8 cellular contexts compared by ENCODE assay signal in the genomic region with DNA sequence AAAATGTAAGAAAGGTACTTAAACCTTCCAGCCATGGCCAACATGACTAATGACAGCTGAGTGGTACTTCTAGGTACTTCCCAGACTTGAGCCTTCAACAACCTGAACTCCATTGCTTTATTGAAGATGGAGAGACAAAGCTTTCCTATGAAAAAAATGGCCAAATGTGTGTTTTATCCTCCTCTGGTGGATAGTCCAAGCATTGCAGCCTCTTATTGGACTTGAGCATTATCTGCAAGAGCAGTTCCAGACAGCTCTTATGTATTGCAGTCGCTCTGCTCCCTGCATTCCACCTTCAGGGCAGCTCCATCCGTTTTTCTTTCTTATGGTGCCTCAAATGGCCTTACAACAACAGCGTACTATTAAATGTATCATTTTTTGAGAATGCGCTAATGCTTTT.
DNase-seq lines count a peak whose midpoint lies in the region; ATAC-seq and TF ChIP-seq lines count a peak whose summit lies in the region.

No MANE protein-coding gene starts in this region.

- peaks cover 2% of the 10 kb centered on the region for H3K27me3 Mint-ChIP-seq in glutamatergic neuron (ENCODE audit: unreplicated experiment)

- CTCF ChIA-PET in BJ (lab: Yijun Ruan, JAX), result interaction anchor here (1.1 kb wide), 1 partner anchor 15 kb away, joined by 3 read pairs; no protein-coding TSS in a partner anchor

- H3K9me3 ChIP-seq in esophagus squamous epithelium, result no peaks in the 10 kb centered on the region

- WGBS in esophagus squamous epithelium, 2 donors, result 60 to 65% methylated on average over 4 of the region's 4 CpGs

- H3K36me3 Mint-ChIP-seq in glutamatergic neuron (ENCODE audit: unreplicated experiment), result no peaks in the 10 kb centered on the region

- TF ChIP-seq CTCF in BJ (IDR thresholded peaks at IDR 0.05; ENCODE audit: insufficient read depth, low read depth, low read length), result peak; percentile 35; the same call in 1 of the 2 replicates
- TF ChIP-seq CTCF in glutamatergic neuron (IDR thresholded peaks at IDR 0.05; ENCODE audit: partially characterized antibody, unreplicated experiment), result peak; percentile 88
- peak in 2 of 6 experiments; percentile 18 to 27 for TF ChIP-seq CTCF in esophagus squamous epithelium (IDR thresholded peaks at IDR 0.05)

- no peak overlapping the region for H3K4me3 Mint-ChIP-seq in glutamatergic neuron (ENCODE audit: unreplicated experiment)

- H3K9me3 Mint-ChIP-seq in glutamatergic neuron (ENCODE audit: unreplicated experiment), result no peaks in the 10 kb centered on the region

- no peaks in the 10 kb centered on the region for H3K27me3 ChIP-seq in BJ (ENCODE audit: control insufficient read depth, insufficient read depth, low read length)
- H3K27me3 ChIP-seq in esophagus squamous epithelium, result no peaks in the 10 kb centered on the region

- no peak overlapping the region for H3K4me3 ChIP-seq in BJ (ENCODE audit: low read depth, low read length)
- H3K4me3 ChIP-seq in esophagus squamous epithelium, result no peak overlapping the region

- H3K4me1 ChIP-seq in esophagus squamous epithelium, result no peaks in the 10 kb centered on the region

- no peak overlapping the region for H3K27ac ChIP-seq in esophagus squamous epithelium

- intact Hi-C loops in esophagus squamous epithelium (cut with DNase I), result no loop called here
- intact Hi-C loops in sciatic nerve (cut with DNase I), result no loop called here

- no peaks in the 10 kb centered on the region for H3K36me3 ChIP-seq in BJ (ENCODE audit: control insufficient read depth, insufficient read depth, low read length)
- H3K36me3 ChIP-seq in esophagus squamous epithelium, result no peaks in the 10 kb centered on the region

- no peak for DNase-seq in BJ (ENCODE audit: low read depth)
- peak; percentile 53 for DNase-seq in RKO (ENCODE audit: low spot score)
- no peak for DNase-seq in glutamatergic neuron
- no peak for DNase-seq in esophagus squamous epithelium (lab: John Stamatoyannopoulos, UW)
- DNase-seq in sciatic nerve (ENCODE audit: low spot score), result no peak
- no peak for DNase-seq in NK-92 treated with Interleukin-12 subunit alpha and Interleukin-12 subunit beta, amount 100 ng/mL, for 24 hours (lab: John Stamatoyannopoulos, UW)

- peak; percentile 28; the same call in 1 of the 2 replicates for TF ChIP-seq RAD21 in Ishikawa (IDR thresholded peaks at IDR 0.05; ENCODE audit: low read depth)

- POLR2A ChIA-PET in BJ (lab: Charles Lee), result no interaction called here

- no peak for TF ChIP-seq POLR2A in esophagus squamous epithelium (IDR thresholded peaks at IDR 0.05)

- peak; percentile 59 for ATAC-seq in GM19025 (IDR thresholded peaks at IDR 0.05; ENCODE audit: low read depth, unreplicated experiment)
- ATAC-seq in sciatic nerve, result no peak

- TF ChIP-seq EP300 in Ishikawa (IDR thresholded peaks at IDR 0.05; ENCODE audit: borderline replicate concordance), result no peak

- H3K4me1 Mint-ChIP-seq in glutamatergic neuron (ENCODE audit: low read depth, unreplicated experiment), result peaks cover 2% of the 10 kb centered on the region

- H3K27ac Mint-ChIP-seq in glutamatergic neuron (ENCODE audit: unreplicated experiment), result no peak overlapping the region

TF ChIP-seq in Ishikawa, 13 proteins besides CTCF, POLR2A, EP300 and RAD21:
- TF ChIP-seq EGR1 (IDR thresholded peaks at IDR 0.05), result no peak
- TF ChIP-seq, protein P1, sequence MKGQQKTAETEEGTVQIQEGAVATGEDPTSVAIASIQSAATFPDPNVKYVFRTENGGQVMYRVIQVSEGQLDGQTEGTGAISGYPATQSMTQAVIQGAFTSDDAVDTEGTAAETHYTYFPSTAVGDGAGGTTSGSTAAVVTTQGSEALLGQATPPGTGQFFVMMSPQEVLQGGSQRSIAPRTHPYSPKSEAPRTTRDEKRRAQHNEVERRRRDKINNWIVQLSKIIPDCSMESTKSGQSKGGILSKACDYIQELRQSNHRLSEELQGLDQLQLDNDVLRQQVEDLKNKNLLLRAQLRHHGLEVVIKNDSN (IDR thresholded peaks at IDR 0.05), result no peak
- TF ChIP-seq YY1 (IDR thresholded peaks at IDR 0.05; ENCODE audit: low read depth), result no peak
